Comparison of ENCODE assay signal across 20 cellular contexts in the genomic region with DNA sequence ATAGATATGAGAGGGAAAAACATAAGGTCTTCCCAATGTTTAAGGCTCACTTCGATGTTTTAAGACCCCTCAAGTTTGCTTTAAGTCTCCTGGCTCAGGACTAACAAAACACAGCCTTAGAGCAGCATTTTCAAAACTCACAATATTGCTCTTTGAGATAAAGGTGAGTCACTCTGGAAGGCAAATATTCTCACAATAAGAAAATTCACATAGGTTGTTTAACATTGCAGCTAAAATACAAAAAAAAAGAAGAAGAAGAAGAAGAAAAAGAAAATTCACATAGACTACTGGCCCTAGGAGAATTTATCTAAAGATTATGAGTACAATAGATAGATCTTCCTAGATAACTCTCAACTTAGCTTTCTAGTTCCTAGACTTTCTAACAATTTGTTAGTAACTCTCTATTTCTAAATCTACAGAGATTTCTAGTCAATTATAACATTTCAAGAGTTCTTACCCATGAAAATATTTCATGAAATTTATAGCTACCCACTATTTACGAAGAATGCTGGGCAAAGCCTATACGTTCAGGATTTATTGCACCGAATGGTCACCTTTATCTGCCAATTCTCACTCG. TPM values are rescaled to one million over a fixed set of nuclear protein-coding genes. Genes with fewer than 3 reads are reported as not detected.
A peak's percentile ranks its signal among the peaks of the same experiment; 100 is the strongest.
DNase-seq lines count a peak whose midpoint lies in the region; ATAC-seq, FAIRE-seq and TF ChIP-seq lines count a peak whose summit lies in the region.
"Had no signal": no experiment of that assay in that cellular context is flagged by ENCODE, and none has a peak within 500 bp of the region (broad histone marks: within the 10 kb centered on the region; RNA-seq: fewer than 3 reads in every experiment).

No MANE protein-coding gene starts in this region.

- H3K36me3 ChIP-seq in HEK293 (ENCODE audit: control insufficient read depth in 2 of 2, insufficient read depth in 1 of 2, low read length in 2 of 2) (peaks cover 94 to 99% of the 10 kb centered on the region in 2 experiments), kidney (ENCODE audit: control insufficient read depth in 1 of 2, insufficient read depth in 2 of 2, low read length in 2 of 2) (no peaks in the 10 kb centered on the region)

- H3K4me1 ChIP-seq in HEK293 (ENCODE audit: control insufficient read depth, insufficient read depth, low read length) = peaks cover 90% of the 10 kb centered on the region
- no peaks in the 10 kb centered on the region for H3K4me1 ChIP-seq in kidney (ENCODE audit: control insufficient read depth in 1 of 2, insufficient read depth in 1 of 2, low read depth in 1 of 2, low read length in 2 of 2)
- H3K4me1 ChIP-seq: Caco-2 had no signal

- CTCF ChIA-PET in HEK293 (lab: Yijun Ruan, JAX) = interaction anchor here (0.6 kb wide), 1 partner anchor 1668 kb away, joined by 3 read pairs; no protein-coding TSS in a partner anchor

- FAIRE-seq in colon (lab: Jason Lieb, UNC) (peak; percentile 94), kidney (lab: Jason Lieb, UNC) (no peak)
- FAIRE-seq: A204.1, D721Med, G401.6, GM12891, GM19239 had no signal

- ATAC-seq in HG03354 (IDR thresholded peaks at IDR 0.05; ENCODE audit: poor library complexity, severe bottlenecking, unreplicated experiment) = no peak
- ATAC-seq in SK-N-SH treated with all-trans-retinoic acid at 6 μM for 48 hours = no peak
- ATAC-seq: CD8-positive, alpha-beta T cell had no signal

- POLR2A ChIA-PET in HEK293 (lab: Yijun Ruan, JAX) = interaction anchor here (1.0 to 7.4 kb wide), 7 partner anchors 8 to 21 kb away, joined by 5 to 66 read pairs (median 9); a partner anchor contains a TSS

- no peak for DNase-seq in kidney
- DNase-seq: 8988T; Caco-2; Calu3; CD4-positive, alpha-beta T cell; CD8-positive, alpha-beta T cell; DMS79 treated with DMSO at 0.1 percent for 48 hours; GF-D8 had no signal

- H3K4me3 ChIP-seq in HEK293 (ENCODE audit: low read depth, low read length) = no peak overlapping the region
- H3K4me3 ChIP-seq in kidney (ENCODE audit: low read length in 2 of 2) = no peak overlapping the region
- H3K4me3 ChIP-seq: BLaER1 treated with 17β-estradiol and CSF1 and Interleukin-3, amounts not matched to agents 10 nM and 100 nM had no signal

- no peak overlapping the region for H3K9ac ChIP-seq in kidney (ENCODE audit: low read length in 2 of 2)
- H3K9ac ChIP-seq: BLaER1 treated with 17β-estradiol and CSF1 and Interleukin-3, amounts not matched to agents 10 nM and 100 nM had no signal

- H3K27ac ChIP-seq in HEK293 (ENCODE audit: extremely low read depth, low read depth, low read length) (peak overlapping the region; percentile 79), kidney (ENCODE audit: low read depth in 2 of 2, low read length in 2 of 2) (no peak overlapping the region)
- H3K27ac ChIP-seq: BLaER1 treated with 17β-estradiol and CSF1 and Interleukin-3, amounts not matched to agents 10 nM and 100 nM; C4-2B had no signal

- intact Hi-C loops in kidney (cut with DNase I) = no loop called here

- H3K9me3 ChIP-seq in HEK293 (ENCODE audit: control insufficient read depth, insufficient read depth, low read depth, low read length) (no peaks in the 10 kb centered on the region), kidney (ENCODE audit: control insufficient read depth in 1 of 2, low read length in 2 of 2) (no peaks in the 10 kb centered on the region)
- H3K9me3 ChIP-seq: BLaER1 treated with 17β-estradiol and CSF1 and Interleukin-3, amounts not matched to agents 10 nM and 100 nM; Caco-2 had no signal

- TF ChIP-seq CTCF in HEK293 (tag by site-specific recombination; IDR thresholded peaks at IDR 0.05) (no peak), kidney (IDR thresholded peaks at IDR 0.05; ENCODE audit: borderline replicate concordance, extremely low read depth, insufficient read depth) (no peak)

TF ChIP-seq in HEK293, 187 proteins besides CTCF, POLR2A, EP300 and RAD21 (continues in another document):
- TF ChIP-seq, protein P1, sequence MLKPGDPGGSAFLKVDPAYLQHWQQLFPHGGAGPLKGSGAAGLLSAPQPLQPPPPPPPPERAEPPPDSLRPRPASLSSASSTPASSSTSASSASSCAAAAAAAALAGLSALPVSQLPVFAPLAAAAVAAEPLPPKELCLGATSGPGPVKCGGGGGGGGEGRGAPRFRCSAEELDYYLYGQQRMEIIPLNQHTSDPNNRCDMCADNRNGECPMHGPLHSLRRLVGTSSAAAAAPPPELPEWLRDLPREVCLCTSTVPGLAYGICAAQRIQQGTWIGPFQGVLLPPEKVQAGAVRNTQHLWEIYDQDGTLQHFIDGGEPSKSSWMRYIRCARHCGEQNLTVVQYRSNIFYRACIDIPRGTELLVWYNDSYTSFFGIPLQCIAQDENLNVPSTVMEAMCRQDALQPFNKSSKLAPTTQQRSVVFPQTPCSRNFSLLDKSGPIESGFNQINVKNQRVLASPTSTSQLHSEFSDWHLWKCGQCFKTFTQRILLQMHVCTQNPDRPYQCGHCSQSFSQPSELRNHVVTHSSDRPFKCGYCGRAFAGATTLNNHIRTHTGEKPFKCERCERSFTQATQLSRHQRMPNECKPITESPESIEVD (tag by site-specific recombination; IDR thresholded peaks at IDR 0.05) = peak; percentile 92
- TF ChIP-seq IKZF3 (tag by site-specific recombination; IDR thresholded peaks at IDR 0.05) = peak; percentile 31; the same call in 1 of the 2 replicates
- TF ChIP-seq PRDM1 (tag by site-specific recombination; IDR thresholded peaks at IDR 0.05) = peak; percentile 61; the same call in 1 of the 2 replicates
- TF ChIP-seq, protein P2, sequence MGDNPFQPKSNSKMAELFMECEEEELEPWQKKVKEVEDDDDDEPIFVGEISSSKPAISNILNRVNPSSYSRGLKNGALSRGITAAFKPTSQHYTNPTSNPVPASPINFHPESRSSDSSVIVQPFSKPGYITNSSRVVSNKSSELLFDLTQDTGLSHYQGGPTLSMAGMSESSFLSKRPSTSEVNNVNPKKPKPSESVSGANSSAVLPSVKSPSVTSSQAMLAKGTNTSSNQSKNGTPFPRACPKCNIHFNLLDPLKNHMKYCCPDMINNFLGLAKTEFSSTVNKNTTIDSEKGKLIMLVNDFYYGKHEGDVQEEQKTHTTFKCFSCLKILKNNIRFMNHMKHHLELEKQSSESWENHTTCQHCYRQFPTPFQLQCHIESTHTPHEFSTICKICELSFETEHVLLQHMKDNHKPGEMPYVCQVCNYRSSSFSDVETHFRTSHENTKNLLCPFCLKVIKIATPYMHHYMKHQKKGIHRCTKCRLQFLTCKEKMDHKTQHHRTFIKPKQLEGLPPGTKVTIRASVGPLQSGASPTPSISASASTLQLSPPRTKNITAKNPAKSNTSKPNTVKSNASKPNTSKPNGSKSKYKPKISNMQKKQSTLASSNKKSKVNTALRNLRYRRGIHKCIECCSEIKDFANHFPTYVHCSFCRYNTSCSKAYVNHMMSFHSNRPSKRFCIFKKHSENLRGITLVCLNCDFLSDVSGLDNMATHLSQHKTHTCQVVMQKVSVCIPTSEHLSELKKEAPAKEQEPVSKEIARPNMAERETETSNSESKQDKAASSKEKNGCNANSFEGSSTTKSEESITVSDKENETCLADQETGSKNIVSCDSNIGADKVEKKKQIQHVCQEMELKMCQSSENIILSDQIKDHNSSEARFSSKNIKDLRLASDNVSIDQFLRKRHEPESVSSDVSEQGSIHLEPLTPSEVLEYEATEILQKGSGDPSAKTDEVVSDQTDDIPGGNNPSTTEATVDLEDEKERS (tag by site-specific recombination; IDR thresholded peaks at IDR 0.05) = no peak
- TF ChIP-seq ZXDB (tag by site-specific recombination; IDR thresholded peaks at IDR 0.05) = peak; percentile 2; the same call in 1 of the 2 replicates

TF ChIP-seq in SK-N-SH treated with all-trans-retinoic acid at 6 μM for 48 hours, 23 proteins besides CTCF, POLR2A, EP300 and RAD21:
- no peak for TF ChIP-seq SNAI2 (CRISPR knock-in tag; IDR thresholded peaks at IDR 0.05)

RNA-seq across cellular contexts. Expression of a gene that starts 22.5 kb away (rescaled TPM):
- 343 TPM for total RNA-seq in kidney
- not detected for polyA plus RNA-seq in kidney (ENCODE audit: insufficient read depth, low read depth, low replicate concordance)
- total RNA-seq: B cell; CD4-positive, alpha-beta T cell; CD8-positive, alpha-beta T cell had no signal
